In the genomic region with DNA sequence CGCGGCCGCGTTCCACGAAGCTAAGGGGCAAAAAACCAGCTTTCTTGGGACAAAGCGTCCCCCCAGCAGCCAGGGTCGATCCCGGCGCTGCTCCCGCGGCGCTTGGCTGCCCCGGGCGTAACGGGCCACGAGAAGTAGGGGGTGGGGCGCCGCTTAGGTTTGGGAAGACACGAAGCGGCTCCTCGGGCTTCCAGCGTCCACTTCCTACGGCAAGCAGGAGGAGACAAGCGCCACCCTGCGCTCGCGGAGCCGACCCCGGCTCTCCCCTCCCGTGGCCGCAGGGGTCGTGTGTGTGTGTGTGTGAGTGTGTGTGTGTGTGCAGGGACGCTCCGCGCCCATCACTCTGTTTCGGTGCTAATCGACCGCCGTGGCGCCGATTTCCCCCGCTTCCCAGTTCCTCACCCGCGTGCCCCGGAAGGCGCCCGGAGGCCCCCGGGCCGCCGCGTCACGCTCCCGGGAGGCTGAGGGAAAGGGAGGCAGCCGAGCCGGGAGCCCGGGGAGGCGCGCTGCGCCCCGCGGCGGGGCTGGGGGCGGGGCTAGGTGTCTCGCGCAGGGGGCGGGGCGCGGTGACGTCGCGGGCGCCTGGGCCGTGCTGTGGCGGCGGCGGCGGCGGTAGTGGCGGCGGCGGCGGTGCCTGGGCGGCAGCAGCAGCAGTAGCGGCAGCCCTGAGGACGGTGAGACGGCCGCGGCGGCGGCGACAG, we compare ENCODE assay signal across 1 cellular context.
A peak's percentile ranks its signal among the peaks of the same experiment; 100 is the strongest.
TF ChIP-seq lines count a peak whose summit lies in the region.

A gene (plus strand): TSS at position 575 of the 701 bp plus-strand sequence. CDS start 36,681 bp downstream, outside the sequence.

TF ChIP-seq in HepG2, 621 proteins besides CTCF, POLR2A, EP300 and RAD21 (continued from another document):
- TF ChIP-seq, protein P1, sequence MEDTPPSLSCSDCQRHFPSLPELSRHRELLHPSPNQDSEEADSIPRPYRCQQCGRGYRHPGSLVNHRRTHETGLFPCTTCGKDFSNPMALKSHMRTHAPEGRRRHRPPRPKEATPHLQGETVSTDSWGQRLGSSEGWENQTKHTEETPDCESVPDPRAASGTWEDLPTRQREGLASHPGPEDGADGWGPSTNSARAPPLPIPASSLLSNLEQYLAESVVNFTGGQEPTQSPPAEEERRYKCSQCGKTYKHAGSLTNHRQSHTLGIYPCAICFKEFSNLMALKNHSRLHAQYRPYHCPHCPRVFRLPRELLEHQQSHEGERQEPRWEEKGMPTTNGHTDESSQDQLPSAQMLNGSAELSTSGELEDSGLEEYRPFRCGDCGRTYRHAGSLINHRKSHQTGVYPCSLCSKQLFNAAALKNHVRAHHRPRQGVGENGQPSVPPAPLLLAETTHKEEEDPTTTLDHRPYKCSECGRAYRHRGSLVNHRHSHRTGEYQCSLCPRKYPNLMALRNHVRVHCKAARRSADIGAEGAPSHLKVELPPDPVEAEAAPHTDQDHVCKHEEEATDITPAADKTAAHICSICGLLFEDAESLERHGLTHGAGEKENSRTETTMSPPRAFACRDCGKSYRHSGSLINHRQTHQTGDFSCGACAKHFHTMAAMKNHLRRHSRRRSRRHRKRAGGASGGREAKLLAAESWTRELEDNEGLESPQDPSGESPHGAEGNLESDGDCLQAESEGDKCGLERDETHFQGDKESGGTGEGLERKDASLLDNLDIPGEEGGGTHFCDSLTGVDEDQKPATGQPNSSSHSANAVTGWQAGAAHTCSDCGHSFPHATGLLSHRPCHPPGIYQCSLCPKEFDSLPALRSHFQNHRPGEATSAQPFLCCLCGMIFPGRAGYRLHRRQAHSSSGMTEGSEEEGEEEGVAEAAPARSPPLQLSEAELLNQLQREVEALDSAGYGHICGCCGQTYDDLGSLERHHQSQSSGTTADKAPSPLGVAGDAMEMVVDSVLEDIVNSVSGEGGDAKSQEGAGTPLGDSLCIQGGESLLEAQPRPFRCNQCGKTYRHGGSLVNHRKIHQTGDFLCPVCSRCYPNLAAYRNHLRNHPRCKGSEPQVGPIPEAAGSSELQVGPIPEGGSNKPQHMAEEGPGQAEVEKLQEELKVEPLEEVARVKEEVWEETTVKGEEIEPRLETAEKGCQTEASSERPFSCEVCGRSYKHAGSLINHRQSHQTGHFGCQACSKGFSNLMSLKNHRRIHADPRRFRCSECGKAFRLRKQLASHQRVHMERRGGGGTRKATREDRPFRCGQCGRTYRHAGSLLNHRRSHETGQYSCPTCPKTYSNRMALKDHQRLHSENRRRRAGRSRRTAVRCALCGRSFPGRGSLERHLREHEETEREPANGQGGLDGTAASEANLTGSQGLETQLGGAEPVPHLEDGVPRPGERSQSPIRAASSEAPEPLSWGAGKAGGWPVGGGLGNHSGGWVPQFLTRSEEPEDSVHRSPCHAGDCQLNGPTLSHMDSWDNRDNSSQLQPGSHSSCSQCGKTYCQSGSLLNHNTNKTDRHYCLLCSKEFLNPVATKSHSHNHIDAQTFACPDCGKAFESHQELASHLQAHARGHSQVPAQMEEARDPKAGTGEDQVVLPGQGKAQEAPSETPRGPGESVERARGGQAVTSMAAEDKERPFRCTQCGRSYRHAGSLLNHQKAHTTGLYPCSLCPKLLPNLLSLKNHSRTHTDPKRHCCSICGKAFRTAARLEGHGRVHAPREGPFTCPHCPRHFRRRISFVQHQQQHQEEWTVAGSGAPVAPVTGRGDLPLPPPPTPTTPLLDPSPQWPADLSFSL (CRISPR knock-in tag; IDR thresholded peaks at IDR 0.05): peak; percentile 89
- TF ChIP-seq ZNF652 (CRISPR knock-in tag; IDR thresholded peaks at IDR 0.05; ENCODE audit: borderline replicate concordance, low read depth) (no peak), ZFY (CRISPR knock-in tag; IDR thresholded peaks at IDR 0.05) (peak; percentile 68), ISL2 (CRISPR knock-in tag; IDR thresholded peaks at IDR 0.05) (peak; percentile 69), ZSCAN31 (CRISPR knock-in tag; IDR thresholded peaks at IDR 0.05; ENCODE audit: low read depth) (peak; percentile 89; the same call in 1 of the 2 replicates), ZNF839 (CRISPR knock-in tag; IDR thresholded peaks at IDR 0.05; ENCODE audit: borderline replicate concordance) (peak; percentile 39; the same call in 1 of the 2 replicates), JUN (CRISPR knock-in tag; IDR thresholded peaks at IDR 0.05) (peak; percentile 20; the same call in 1 of the 2 replicates), RFXAP (CRISPR knock-in tag; IDR thresholded peaks at IDR 0.05; ENCODE audit: borderline replicate concordance) (0 out of 2 replicates have a peak, but pooled peaks have one; percentile 39), JUND (CRISPR knock-in tag; IDR thresholded peaks at IDR 0.05) (no peak), ZC3H13 (CRISPR knock-in tag; IDR thresholded peaks at IDR 0.05) (peak; percentile 75), SMAD9 (CRISPR knock-in tag; IDR thresholded peaks at IDR 0.05) (0 out of 2 replicates have a peak, but pooled peaks have one; percentile 52), ZNF10 (CRISPR knock-in tag; IDR thresholded peaks at IDR 0.05; ENCODE audit: borderline replicate concordance, low read depth) (no peak), GTF2F1 (IDR thresholded peaks at IDR 0.05; ENCODE audit: low read length) (no peak)
- TF ChIP-seq, protein P2, sequence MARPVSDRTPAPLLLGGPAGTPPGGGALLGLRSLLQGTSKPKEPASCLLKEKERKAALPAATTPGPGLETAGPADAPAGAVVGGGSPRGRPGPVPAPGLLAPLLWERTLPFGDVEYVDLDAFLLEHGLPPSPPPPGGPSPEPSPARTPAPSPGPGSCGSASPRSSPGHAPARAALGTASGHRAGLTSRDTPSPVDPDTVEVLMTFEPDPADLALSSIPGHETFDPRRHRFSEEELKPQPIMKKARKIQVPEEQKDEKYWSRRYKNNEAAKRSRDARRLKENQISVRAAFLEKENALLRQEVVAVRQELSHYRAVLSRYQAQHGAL (CRISPR knock-in tag; IDR thresholded peaks at IDR 0.05; ENCODE audit: not compliant biosample characterization): no peak
